Comparison of ENCODE assay signal across 1 cellular context in genomic region chr7:97872025-97872669, GRCh38.
TF ChIP-seq lines count a peak whose summit lies in the region.

Gene ASNS, minus strand, starts transcription at chr7:97872408. Its CDS starts 3,252 bp downstream, at chr7:97869156.

TF ChIP-seq in A549, 52 proteins besides CTCF, POLR2A, EP300 and RAD21 (continued from another document):
- TF ChIP-seq MAX (IDR thresholded peaks at IDR 0.05) = peak; percentile 88
- peak; percentile 72 to 97; a peak in 4 of 5 replicates for TF ChIP-seq JUN (IDR thresholded peaks at IDR 0.05)
